Comparison of ENCODE assay signal across 8 cellular contexts in the genomic region with DNA sequence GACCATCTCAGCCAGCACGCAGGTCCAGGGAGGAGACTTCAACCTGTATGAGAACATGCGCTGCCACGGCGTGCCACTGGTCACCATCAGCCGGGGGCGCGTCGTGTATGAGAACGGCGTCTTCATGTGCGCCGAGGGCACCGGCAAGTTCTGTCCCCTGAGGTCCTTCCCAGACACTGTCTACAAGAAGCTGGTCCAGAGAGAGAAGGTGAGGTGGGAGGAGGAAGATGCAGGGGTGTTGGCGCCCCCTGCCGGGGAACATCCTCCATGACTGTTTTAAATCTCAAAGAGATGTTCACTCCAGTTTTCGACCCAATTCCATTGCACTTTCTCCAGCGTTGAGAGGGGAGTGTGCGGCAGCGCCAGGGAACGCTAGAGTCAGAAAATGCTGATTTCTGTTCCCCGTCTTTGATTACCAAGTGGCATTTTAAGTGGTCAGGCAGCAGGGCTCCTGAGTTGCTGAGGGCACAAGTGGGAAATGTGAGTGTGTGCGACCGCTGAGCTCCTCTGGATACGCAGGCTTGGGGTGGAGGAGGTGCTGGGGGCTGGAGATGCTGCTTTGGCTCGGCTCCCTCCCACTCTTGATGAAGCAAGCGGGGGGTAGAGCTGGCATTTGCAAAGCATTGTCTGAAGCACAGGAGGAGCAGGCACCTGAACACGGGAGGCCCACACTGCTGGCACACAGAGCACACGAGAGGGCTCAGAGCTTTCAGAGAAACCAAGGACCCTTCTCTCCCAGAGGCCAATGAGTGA. TPM values are rescaled to one million over a fixed set of nuclear protein-coding genes. Genes with fewer than 3 reads are reported as not detected.
DNase-seq lines count a peak whose midpoint lies in the region; ATAC-seq and TF ChIP-seq lines count a peak whose summit lies in the region.

No MANE protein-coding gene starts in this region.

- peak; percentile 78 for TF ChIP-seq CTCF in lower lobe of right lung (IDR thresholded peaks at IDR 0.05)

- ATAC-seq in Right ventricle myocardium inferior = peak; percentile 33
- ATAC-seq in lower lobe of right lung = peak; percentile 61 to 64

- intact Hi-C loops in Right ventricle myocardium inferior (cut with DNase I) = loop anchor here (1.0 kb wide), 1 partner anchor 96 kb away; no protein-coding TSS in a partner anchor
- intact Hi-C loops in cardiac septum (cut with DNase I) = loop anchor here (2.0 kb wide), 1 partner anchor 96 kb away; no protein-coding TSS in a partner anchor
- intact Hi-C loops in lower lobe of right lung (cut with DNase I) = loop anchor here (10.0 kb wide), 1 partner anchor 98 kb away; a partner anchor contains a TSS

- H3K27ac ChIP-seq in lower lobe of right lung = no peak overlapping the region

- no peaks in the 10 kb centered on the region for H3K9me3 ChIP-seq in lower lobe of right lung

- H3K36me3 ChIP-seq in lower lobe of right lung = no peaks in the 10 kb centered on the region

- H3K27me3 ChIP-seq in lower lobe of right lung (ENCODE audit: low read depth) = peaks cover 33% of the 10 kb centered on the region

- H3K4me1 ChIP-seq in lower lobe of right lung = peaks cover 8% of the 10 kb centered on the region

- no peak overlapping the region for H3K4me3 ChIP-seq in lower lobe of right lung

- peak; percentile 85 for DNase-seq in Right ventricle myocardium inferior (ENCODE audit: missing footprints)
- DNase-seq in cardiac septum (ENCODE audit: low spot score) = no peak
- DNase-seq in NCI-H226 = peak; percentile 22
- peak; percentile 68 to 74 for DNase-seq in activated CD4-positive, alpha-beta T cell treated with anti-CD3 and anti-CD28 coated beads, Interleukin-2, amount 50 U/mL, for 48 hours
- DNase-seq in effector CD8-positive, alpha-beta T cell (lab: John Stamatoyannopoulos, UW) = peak; percentile 35
- DNase-seq in lower lobe of right lung = peak; percentile 76
- DNase-seq in stimulated activated CD8-positive, alpha-beta memory T cell treated with anti-CD3 and anti-CD28 coated beads, Interleukin-15, amount 100 ng/mL, for 4 hours (ENCODE audit: low read depth in 2 of 2) = peak; percentile 4 to 19
- DNase-seq in T1000 (lab: John Stamatoyannopoulos, UW) = no peak

RNA-seq across cellular contexts. Expression of a gene that starts 27.7 kb away (rescaled TPM):
- 58.9 TPM for total RNA-seq in Right ventricle myocardium inferior
- total RNA-seq in cardiac septum = 43.1 TPM
- total RNA-seq in lower lobe of right lung = 27.1 TPM

Comparison
In these comparisons a context has a peak if more than half of its experiments do, and no peak if none do; other contexts are left out.
1. DNase-seq: peak in Right ventricle myocardium inferior (single experiment), NCI-H226 (single experiment), activated CD4-positive, alpha-beta T cell treated with anti-CD3 and anti-CD28 coated beads, Interleukin-2, amount 50 U/mL, for 48 hours (2 of 2), effector CD8-positive, alpha-beta T cell (single experiment), lower lobe of right lung (single experiment) and stimulated activated CD8-positive, alpha-beta memory T cell treated with anti-CD3 and anti-CD28 coated beads, Interleukin-15, amount 100 ng/mL, for 4 hours (2 of 2); none in cardiac septum (single experiment) and T1000 (single experiment).